ENCODE assay signal across 17 cellular contexts in the genomic region with DNA sequence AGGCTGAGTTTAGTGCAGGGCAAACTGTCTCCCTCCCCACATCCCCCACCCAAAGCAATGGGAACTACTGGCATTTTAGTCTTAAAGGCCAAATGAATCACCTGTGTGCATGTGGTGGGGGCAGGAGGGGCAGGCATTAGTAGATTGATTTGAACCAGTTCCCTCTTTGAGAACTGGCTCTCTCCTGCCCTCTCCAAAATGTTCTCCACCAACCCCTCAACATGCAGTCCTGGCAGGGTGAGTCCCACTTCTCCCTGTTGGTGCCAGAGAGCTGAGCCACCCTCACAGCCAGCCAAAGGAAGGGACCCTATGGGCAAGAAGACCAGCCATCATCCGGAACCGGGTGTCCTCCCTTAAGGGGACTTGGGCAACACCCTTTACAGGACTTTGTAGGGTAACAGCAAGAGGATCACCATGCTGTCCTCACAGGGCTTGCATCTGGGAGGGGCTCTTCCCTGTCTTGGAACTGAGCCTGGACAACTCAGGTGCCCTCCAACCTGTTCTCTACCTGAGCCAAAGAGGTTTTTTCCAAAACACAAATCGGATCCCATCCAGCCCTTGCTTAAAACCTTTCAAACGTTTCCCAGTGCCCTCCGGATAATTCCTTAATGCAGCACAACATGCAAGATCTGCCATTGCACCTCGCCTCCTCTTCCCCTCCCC.
"Had no signal": no experiment of that assay in that cellular context is flagged by ENCODE, and none has a peak within 500 bp of the region (broad histone marks: within the 10 kb centered on the region; RNA-seq: fewer than 3 reads in every experiment).

No MANE protein-coding gene starts in this region.

- H3K4me3 Mint-ChIP-seq: activated CD4-positive, alpha-beta memory T cell treated with anti-CD3 and anti-CD28 coated beads for 36 hours; activated CD4-positive, alpha-beta T cell treated with anti-CD3 and anti-CD28 coated beads for 36 hours; activated naive CD8-positive, alpha-beta T cell treated with anti-CD3 and anti-CD28 coated beads, Interleukin-2, amount 50 U/mL, for 24 hours; stimulated activated effector memory CD8-positive, alpha-beta T cell treated with anti-CD3 and anti-CD28 coated beads, Interleukin-12 subunit alpha, Interleukin-12 subunit beta, amount 100 ng/mL, for 72 hours; T-cell; WTC11 had no signal

- H3K27me3 ChIP-seq: gastroesophageal sphincter had no signal

- H3K4me1 Mint-ChIP-seq: T-cell had no signal

- H3K4me2 ChIP-seq: smooth muscle cell had no signal

- H3K4me3 ChIP-seq: gastroesophageal sphincter, lung, smooth muscle cell had no signal

- H3K36me3 Mint-ChIP-seq: activated CD4-positive, alpha-beta memory T cell treated with anti-CD3 and anti-CD28 coated beads for 36 hours; stimulated activated effector memory CD8-positive, alpha-beta T cell treated with anti-CD3 and anti-CD28 coated beads, Interleukin-12 subunit alpha, Interleukin-12 subunit beta, amount 100 ng/mL, for 72 hours; T-cell; WTC11 had no signal

- ATAC-seq: activated CD4-positive, alpha-beta T cell treated with anti-CD3 and anti-CD28 coated beads for 36 hours; activated naive CD8-positive, alpha-beta T cell treated with anti-CD3 and anti-CD28 coated beads, Interleukin-2, amount 50 U/mL, for 24 hours; gastroesophageal sphincter; right cardiac atrium; SK-N-SH treated with all-trans-retinoic acid at 6 μM for 48 hours; stimulated activated effector memory CD8-positive, alpha-beta T cell treated with anti-CD3 and anti-CD28 coated beads, Interleukin-12 subunit alpha, Interleukin-12 subunit beta, amount 100 ng/mL, for 72 hours; T-cell; WTC11 had no signal

- H3K9me3 ChIP-seq: gastroesophageal sphincter had no signal

- H3K36me3 ChIP-seq: gastroesophageal sphincter had no signal

- H3K9me3 Mint-ChIP-seq: activated CD4-positive, alpha-beta memory T cell treated with anti-CD3 and anti-CD28 coated beads for 36 hours; activated naive CD8-positive, alpha-beta T cell treated with anti-CD3 and anti-CD28 coated beads, Interleukin-2, amount 50 U/mL, for 24 hours; activated T-helper 2 cell treated with anti-CD3 and anti-CD28 coated beads, Interferon-gamma antibody, Interleukin-2, Interleukin-4, amounts not matched to agents 10 μg/mL and 5 μg/mL and 100 μg/mL, durations not matched to agents 14 hours and 24 hours and 36 hours; stimulated activated effector memory CD8-positive, alpha-beta T cell treated with anti-CD3 and anti-CD28 coated beads, Interleukin-12 subunit alpha, Interleukin-12 subunit beta, amount 100 ng/mL, for 72 hours; T-cell; WTC11 had no signal

- H3K27me3 Mint-ChIP-seq: activated CD4-positive, alpha-beta memory T cell treated with anti-CD3 and anti-CD28 coated beads for 36 hours; activated CD4-positive, alpha-beta T cell treated with anti-CD3 and anti-CD28 coated beads for 36 hours; activated naive CD8-positive, alpha-beta T cell treated with anti-CD3 and anti-CD28 coated beads, Interleukin-2, amount 50 U/mL, for 24 hours had no signal

- H3K27ac Mint-ChIP-seq: activated CD4-positive, alpha-beta memory T cell treated with anti-CD3 and anti-CD28 coated beads for 36 hours; activated CD4-positive, alpha-beta T cell treated with anti-CD3 and anti-CD28 coated beads for 36 hours; activated naive CD8-positive, alpha-beta T cell treated with anti-CD3 and anti-CD28 coated beads, Interleukin-2, amount 50 U/mL, for 24 hours; activated T-helper 2 cell treated with anti-CD3 and anti-CD28 coated beads, Interferon-gamma antibody, Interleukin-2, Interleukin-4, amounts not matched to agents 10 μg/mL and 5 μg/mL and 100 μg/mL, durations not matched to agents 14 hours and 24 hours and 36 hours; progenitor cell of endocrine pancreas; stimulated activated effector memory CD8-positive, alpha-beta T cell treated with anti-CD3 and anti-CD28 coated beads, Interleukin-12 subunit alpha, Interleukin-12 subunit beta, amount 100 ng/mL, for 72 hours; T-cell; WTC11 had no signal

- DNase-seq: activated CD4-positive, alpha-beta memory T cell treated with anti-CD3 and anti-CD28 coated beads for 36 hours; activated CD4-positive, alpha-beta T cell treated with anti-CD3 and anti-CD28 coated beads for 36 hours; activated naive CD4-positive, alpha-beta T cell treated with Interleukin-2 at 50 U/mL for 16 hours; activated naive CD8-positive, alpha-beta T cell treated with anti-CD3 and anti-CD28 coated beads, Interleukin-2, amount 50 U/mL, for 24 hours; anterior cingulate cortex; effector CD8-positive, alpha-beta T cell; stimulated activated CD4-positive, alpha-beta T cell treated with anti-CD3 and anti-CD28 coated beads, Interleukin-4, amount 100 ng/mL, for 24 hours; T-cell had no signal
